ENCODE assay signal across 28 cellular contexts in genomic region chr5:64323591-64323990, GRCh38.
DNase-seq lines count a peak whose midpoint lies in the region; ATAC-seq, FAIRE-seq and TF ChIP-seq lines count a peak whose summit lies in the region.
"Had no signal": no experiment of that assay in that cellular context is flagged by ENCODE, and none has a peak within 500 bp of the region (broad histone marks: within the 10 kb centered on the region; RNA-seq: fewer than 3 reads in every experiment).

No MANE protein-coding gene starts in this region.

- H3F3A ChIP-seq in GM23338 (replicated peaks; ENCODE audit: low read depth) = no peaks in the 10 kb centered on the region

- H3K4me1 Mint-ChIP-seq in GM23338 = no peaks in the 10 kb centered on the region
- H3K4me1 Mint-ChIP-seq: CD14-positive monocyte; CD4-positive, alpha-beta memory T cell; CD4-positive, CD25-positive, alpha-beta regulatory T cell; CD8-positive, alpha-beta memory T cell had no signal

- ATAC-seq in GM23338 = no peak
- ATAC-seq: GM12878 had no signal

- no peaks in the 10 kb centered on the region for H3K79me2 ChIP-seq in GM23338 (replicated peaks; ENCODE audit: insufficient read depth)

- H3K36me3 Mint-ChIP-seq in GM23338 (ENCODE audit: low read depth) = 0 out of 3 replicates have a peak, but pooled peaks cover 4% of the 10 kb centered on the region
- H3K36me3 Mint-ChIP-seq: CD14-positive monocyte; CD4-positive, alpha-beta memory T cell; CD4-positive, CD25-positive, alpha-beta regulatory T cell; CD8-positive, alpha-beta memory T cell had no signal

- H3K27ac ChIP-seq in small intestine (ENCODE audit: low read depth in 1 of 2, low read length in 1 of 2) (no peak overlapping the region), GM23338 (ENCODE audit: low read depth) (no peak overlapping the region)
- H3K27ac ChIP-seq: BLaER1 had no signal

- no peak overlapping the region for H3K27ac Mint-ChIP-seq in GM23338
- H3K27ac Mint-ChIP-seq: CD14-positive monocyte; CD4-positive, alpha-beta memory T cell; CD4-positive, CD25-positive, alpha-beta regulatory T cell; CD8-positive, alpha-beta memory T cell had no signal

- H3K36me3 ChIP-seq in small intestine (ENCODE audit: control insufficient read depth in 2 of 2, insufficient read depth in 2 of 2, low read length in 2 of 2) (no peaks in the 10 kb centered on the region), GM23338 (ENCODE audit: insufficient read depth) (no peaks in the 10 kb centered on the region)
- H3K36me3 ChIP-seq: BE2C, BLaER1 had no signal

- H3K4me3 ChIP-seq in retinal pigment epithelial cell (ENCODE audit: low read length) (no peak overlapping the region), small intestine (ENCODE audit: low read depth in 1 of 2, low read length in 2 of 2) (no peak overlapping the region), GM23338 (no peak overlapping the region)
- H3K4me3 ChIP-seq: BLaER1, GM12878 had no signal

- H4K20me1 ChIP-seq in GM23338 (replicated peaks; ENCODE audit: insufficient read depth) = no peaks in the 10 kb centered on the region
- H4K20me1 ChIP-seq: BLaER1 had no signal

- 0 out of 3 replicates have a peak, but pooled peaks cover 1% of the 10 kb centered on the region for H3K9me3 Mint-ChIP-seq in GM23338

- no peaks in the 10 kb centered on the region for H3K27me3 Mint-ChIP-seq in GM23338 (ENCODE audit: insufficient read depth, low read depth, poor library complexity)
- H3K27me3 Mint-ChIP-seq: CD4-positive, alpha-beta memory T cell; CD4-positive, CD25-positive, alpha-beta regulatory T cell had no signal

- FAIRE-seq in D721Med (lab: Jason Lieb, UNC) (peak; percentile 87), small intestine (lab: Jason Lieb, UNC) (no peak)
- FAIRE-seq: A204.1, GM12878, GM12892, GM18507 had no signal

- DNase-seq in D341Med (ENCODE audit: low spot score) = peak; percentile 22
- no peak for DNase-seq in D721Med (ENCODE audit: insufficient read length, low spot score)
- peak; percentile 74 for DNase-seq in NCI-H524 treated with DMSO at 0.1 percent for 48 hours (lab: John Stamatoyannopoulos, UW)
- DNase-seq in retinal pigment epithelial cell (ENCODE audit: low read depth) = peak; percentile 91
- no peak for DNase-seq in HPDE6-E6E7 (ENCODE audit: extremely low spot score)
- no peak for DNase-seq in small intestine
- no peak for DNase-seq in GM23338 (ENCODE audit: low spot score)
- DNase-seq: 8988T; ACHN; BE2C; C1 segment of cervical spinal cord; CD4-positive, alpha-beta memory T cell; CD4-positive, CD25-positive, alpha-beta regulatory T cell; CD8-positive, alpha-beta memory T cell; COR-L47; DMS 273 treated with DMSO at 0.1 percent for 48 hours; DMS153; DMS53; DMS79; DND-41; EL; GDM1 had no signal

- TF ChIP-seq CTCF in D721Med (IDR thresholded peaks at IDR 0.05; ENCODE audit: insufficient read depth, missing control alignments) (no peak), retinal pigment epithelial cell (conservative IDR thresholded peaks at IDR 0.05; ENCODE audit: low read depth, low read length) (no peak), GM23338 (conservative IDR thresholded peaks at IDR 0.05; ENCODE audit: low read depth in 2 of 2) (no peak)

- H2AFZ ChIP-seq in GM23338 = no peak overlapping the region

- H3K4me1 ChIP-seq in small intestine (ENCODE audit: control insufficient read depth in 2 of 2, insufficient read depth in 1 of 2, low read depth in 1 of 2, low read length in 1 of 2) (no peaks in the 10 kb centered on the region), GM23338 (ENCODE audit: insufficient read depth) (no peaks in the 10 kb centered on the region)
- H3K4me1 ChIP-seq: BE2C, BLaER1 had no signal

- H3K27me3 ChIP-seq in small intestine (ENCODE audit: control insufficient read depth in 2 of 2, insufficient read depth in 2 of 2, low read length in 2 of 2) (no peaks in the 10 kb centered on the region), GM23338 (ENCODE audit: insufficient read depth) (no peaks in the 10 kb centered on the region)
- H3K27me3 ChIP-seq: BE2C, BLaER1 had no signal

- 64 to 85% (median 71%) methylated on average over 1 of the region's 1 CpG for WGBS in small intestine, 3 donors

- no peak overlapping the region for H3K4me2 ChIP-seq in GM23338
- H3K4me2 ChIP-seq: BLaER1 had no signal

- no peaks in the 10 kb centered on the region for H3K9me2 ChIP-seq in GM23338 (ENCODE audit: insufficient read depth)

- H3K4me3 Mint-ChIP-seq in GM23338 = no peak overlapping the region
- H3K4me3 Mint-ChIP-seq: CD14-positive monocyte; CD4-positive, CD25-positive, alpha-beta regulatory T cell; CD8-positive, alpha-beta memory T cell had no signal

- no peaks in the 10 kb centered on the region for H3K9me3 ChIP-seq in small intestine (ENCODE audit: control insufficient read depth, low read depth)
- H3K9me3 ChIP-seq: BE2C, BLaER1 had no signal

TF ChIP-seq in GM23338, 12 proteins besides CTCF, POLR2A, EP300 and RAD21 (continues in another document):
- no peak for TF ChIP-seq EZH2phosphoT487 (IDR thresholded peaks at IDR 0.05; ENCODE audit: unreplicated experiment)
- no peak for TF ChIP-seq NANOG (IDR thresholded peaks at IDR 0.05; ENCODE audit: borderline replicate concordance)
- no peak for TF ChIP-seq POLR2AphosphoS5 (IDR thresholded peaks at IDR 0.05; ENCODE audit: low read depth)
- TF ChIP-seq CREB1 (CRISPR knock-in tag; IDR thresholded peaks at IDR 0.05; ENCODE audit: low read depth) = no peak
- TF ChIP-seq JUNB (IDR thresholded peaks at IDR 0.05; ENCODE audit: unreplicated experiment) = no peak
- TF ChIP-seq REST (IDR thresholded peaks at IDR 0.05; ENCODE audit: unreplicated experiment) = no peak
- TF ChIP-seq, protein P1, sequence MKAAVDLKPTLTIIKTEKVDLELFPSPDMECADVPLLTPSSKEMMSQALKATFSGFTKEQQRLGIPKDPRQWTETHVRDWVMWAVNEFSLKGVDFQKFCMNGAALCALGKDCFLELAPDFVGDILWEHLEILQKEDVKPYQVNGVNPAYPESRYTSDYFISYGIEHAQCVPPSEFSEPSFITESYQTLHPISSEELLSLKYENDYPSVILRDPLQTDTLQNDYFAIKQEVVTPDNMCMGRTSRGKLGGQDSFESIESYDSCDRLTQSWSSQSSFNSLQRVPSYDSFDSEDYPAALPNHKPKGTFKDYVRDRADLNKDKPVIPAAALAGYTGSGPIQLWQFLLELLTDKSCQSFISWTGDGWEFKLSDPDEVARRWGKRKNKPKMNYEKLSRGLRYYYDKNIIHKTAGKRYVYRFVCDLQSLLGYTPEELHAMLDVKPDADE (IDR thresholded peaks at IDR 0.05) = no peak
- TF ChIP-seq ZNF331 (CRISPR knock-in tag; IDR thresholded peaks at IDR 0.05; ENCODE audit: low read depth) = no peak
- TF ChIP-seq EZH2 (IDR thresholded peaks at IDR 0.05; ENCODE audit: low read depth, unreplicated experiment) = no peak

Comparison
In these comparisons a context has a peak if more than half of its experiments do, and no peak if none do; other contexts are left out.
1. DNase-seq: peak in D341Med (single experiment), NCI-H524 treated with DMSO at 0.1 percent for 48 hours (single experiment) and retinal pigment epithelial cell (single experiment); none in D721Med (single experiment), HPDE6-E6E7 (single experiment), small intestine (single experiment) and GM23338 (single experiment).